ENCODE assay signal across 1 cellular context in the genomic region with DNA sequence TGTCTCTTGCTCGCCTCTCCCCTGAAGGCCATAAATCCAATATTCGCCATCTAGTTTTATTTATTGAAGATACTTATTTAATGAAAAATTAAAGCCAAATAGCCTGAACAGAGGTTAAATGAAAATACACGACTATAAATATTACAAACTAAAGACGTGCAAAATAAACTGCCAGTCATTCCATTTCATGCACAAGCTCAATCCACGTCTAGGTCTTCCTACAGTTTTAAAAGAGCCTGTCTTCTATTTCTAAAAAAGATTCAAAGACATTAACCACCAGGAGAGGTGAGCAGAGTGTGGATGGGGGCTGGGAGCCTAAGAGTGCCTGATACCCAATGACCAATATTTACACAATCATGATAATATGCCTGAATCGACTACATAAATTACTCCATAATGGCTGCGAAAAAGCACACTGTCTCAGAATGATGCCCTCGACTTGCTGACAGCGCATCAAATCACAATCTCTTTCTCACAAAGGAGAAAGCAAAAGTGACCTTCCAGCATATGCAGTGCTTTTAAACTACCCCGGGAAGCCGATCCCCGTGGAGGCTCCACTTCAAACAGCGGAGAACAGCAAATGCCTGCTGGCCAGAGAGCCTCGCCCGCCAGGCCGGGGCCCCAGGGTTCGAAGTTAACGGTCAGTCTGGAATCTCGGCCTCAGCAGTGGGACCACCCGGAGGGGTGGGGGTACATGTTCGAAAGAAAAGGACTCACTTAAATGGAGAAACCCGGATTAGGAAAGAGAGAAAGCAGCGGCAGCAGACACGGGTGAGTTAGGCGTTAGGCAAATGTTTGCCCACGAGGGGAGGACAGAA.
TF ChIP-seq lines count a peak whose summit lies in the region.

No MANE protein-coding gene starts in this region.

TF ChIP-seq in HEK293, 187 proteins besides CTCF, POLR2A, EP300 and RAD21 (continued from another document and continues in another):
- no peak for TF ChIP-seq ZBTB6 (tag by site-specific recombination; IDR thresholded peaks at IDR 0.05)
- no peak for TF ChIP-seq ZNF223 (tag by site-specific recombination; IDR thresholded peaks at IDR 0.05)
- peak; percentile 76 for TF ChIP-seq ZIC2 (tag by site-specific recombination; IDR thresholded peaks at IDR 0.05)
- TF ChIP-seq GLIS2 (tag by site-specific recombination; IDR thresholded peaks at IDR 0.05): no peak
- TF ChIP-seq FEZF1 (tag by site-specific recombination; IDR thresholded peaks at IDR 0.05): 0 out of 2 replicates have a peak, but pooled peaks have one; percentile 11
- no peak for TF ChIP-seq ZNF555 (tag by site-specific recombination; conservative IDR thresholded peaks at IDR 0.05)
- TF ChIP-seq ZBTB17 (tag by site-specific recombination; IDR thresholded peaks at IDR 0.05): peak; percentile 89
- TF ChIP-seq, protein P1, sequence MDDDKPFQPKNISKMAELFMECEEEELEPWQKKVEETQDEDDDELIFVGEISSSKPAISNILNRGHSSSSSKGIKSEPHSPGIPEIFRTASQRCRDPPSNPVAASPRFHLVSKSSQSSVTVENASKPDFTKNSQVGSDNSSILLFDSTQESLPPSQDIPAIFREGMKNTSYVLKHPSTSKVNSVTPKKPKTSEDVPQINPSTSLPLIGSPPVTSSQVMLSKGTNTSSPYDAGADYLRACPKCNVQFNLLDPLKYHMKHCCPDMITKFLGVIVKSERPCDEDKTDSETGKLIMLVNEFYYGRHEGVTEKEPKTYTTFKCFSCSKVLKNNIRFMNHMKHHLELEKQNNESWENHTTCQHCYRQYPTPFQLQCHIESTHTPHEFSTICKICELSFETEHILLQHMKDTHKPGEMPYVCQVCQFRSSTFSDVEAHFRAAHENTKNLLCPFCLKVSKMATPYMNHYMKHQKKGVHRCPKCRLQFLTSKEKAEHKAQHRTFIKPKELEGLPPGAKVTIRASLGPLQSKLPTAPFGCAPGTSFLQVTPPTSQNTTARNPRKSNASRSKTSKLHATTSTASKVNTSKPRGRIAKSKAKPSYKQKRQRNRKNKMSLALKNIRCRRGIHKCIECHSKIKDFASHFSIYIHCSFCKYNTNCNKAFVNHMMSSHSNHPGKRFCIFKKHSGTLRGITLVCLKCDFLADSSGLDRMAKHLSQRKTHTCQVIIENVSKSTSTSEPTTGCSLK (tag by site-specific recombination; IDR thresholded peaks at IDR 0.05): no peak
- no peak for TF ChIP-seq ZBTB48 (tag by site-specific recombination; IDR thresholded peaks at IDR 0.05)
- TF ChIP-seq ZNF777 (tag by site-specific recombination; IDR thresholded peaks at IDR 0.05; ENCODE audit: borderline replicate concordance): no peak
- TF ChIP-seq ZNF529 (tag by site-specific recombination; IDR thresholded peaks at IDR 0.05; ENCODE audit: insufficient replicate concordance): no peak
- TF ChIP-seq ZNF488 (tag by site-specific recombination; IDR thresholded peaks at IDR 0.05): no peak
- no peak for TF ChIP-seq GLIS1 (tag by site-specific recombination; IDR thresholded peaks at IDR 0.05)
- no peak for TF ChIP-seq ZNF585B (tag by site-specific recombination; IDR thresholded peaks at IDR 0.05)
- TF ChIP-seq, protein P2, sequence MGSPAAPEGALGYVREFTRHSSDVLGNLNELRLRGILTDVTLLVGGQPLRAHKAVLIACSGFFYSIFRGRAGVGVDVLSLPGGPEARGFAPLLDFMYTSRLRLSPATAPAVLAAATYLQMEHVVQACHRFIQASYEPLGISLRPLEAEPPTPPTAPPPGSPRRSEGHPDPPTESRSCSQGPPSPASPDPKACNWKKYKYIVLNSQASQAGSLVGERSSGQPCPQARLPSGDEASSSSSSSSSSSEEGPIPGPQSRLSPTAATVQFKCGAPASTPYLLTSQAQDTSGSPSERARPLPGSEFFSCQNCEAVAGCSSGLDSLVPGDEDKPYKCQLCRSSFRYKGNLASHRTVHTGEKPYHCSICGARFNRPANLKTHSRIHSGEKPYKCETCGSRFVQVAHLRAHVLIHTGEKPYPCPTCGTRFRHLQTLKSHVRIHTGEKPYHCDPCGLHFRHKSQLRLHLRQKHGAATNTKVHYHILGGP (tag by site-specific recombination; IDR thresholded peaks at IDR 0.05): no peak
- no peak for TF ChIP-seq ZNF670 (tag by site-specific recombination; IDR thresholded peaks at IDR 0.05; ENCODE audit: low read depth)
- peak; percentile 35 for TF ChIP-seq ZNF335 (tag by site-specific recombination; conservative IDR thresholded peaks at IDR 0.05)
- no peak for TF ChIP-seq ZNF600 (tag by site-specific recombination; IDR thresholded peaks at IDR 0.05)
- TF ChIP-seq ZNF571 (tag by site-specific recombination; IDR thresholded peaks at IDR 0.05): no peak
- TF ChIP-seq, protein P3, sequence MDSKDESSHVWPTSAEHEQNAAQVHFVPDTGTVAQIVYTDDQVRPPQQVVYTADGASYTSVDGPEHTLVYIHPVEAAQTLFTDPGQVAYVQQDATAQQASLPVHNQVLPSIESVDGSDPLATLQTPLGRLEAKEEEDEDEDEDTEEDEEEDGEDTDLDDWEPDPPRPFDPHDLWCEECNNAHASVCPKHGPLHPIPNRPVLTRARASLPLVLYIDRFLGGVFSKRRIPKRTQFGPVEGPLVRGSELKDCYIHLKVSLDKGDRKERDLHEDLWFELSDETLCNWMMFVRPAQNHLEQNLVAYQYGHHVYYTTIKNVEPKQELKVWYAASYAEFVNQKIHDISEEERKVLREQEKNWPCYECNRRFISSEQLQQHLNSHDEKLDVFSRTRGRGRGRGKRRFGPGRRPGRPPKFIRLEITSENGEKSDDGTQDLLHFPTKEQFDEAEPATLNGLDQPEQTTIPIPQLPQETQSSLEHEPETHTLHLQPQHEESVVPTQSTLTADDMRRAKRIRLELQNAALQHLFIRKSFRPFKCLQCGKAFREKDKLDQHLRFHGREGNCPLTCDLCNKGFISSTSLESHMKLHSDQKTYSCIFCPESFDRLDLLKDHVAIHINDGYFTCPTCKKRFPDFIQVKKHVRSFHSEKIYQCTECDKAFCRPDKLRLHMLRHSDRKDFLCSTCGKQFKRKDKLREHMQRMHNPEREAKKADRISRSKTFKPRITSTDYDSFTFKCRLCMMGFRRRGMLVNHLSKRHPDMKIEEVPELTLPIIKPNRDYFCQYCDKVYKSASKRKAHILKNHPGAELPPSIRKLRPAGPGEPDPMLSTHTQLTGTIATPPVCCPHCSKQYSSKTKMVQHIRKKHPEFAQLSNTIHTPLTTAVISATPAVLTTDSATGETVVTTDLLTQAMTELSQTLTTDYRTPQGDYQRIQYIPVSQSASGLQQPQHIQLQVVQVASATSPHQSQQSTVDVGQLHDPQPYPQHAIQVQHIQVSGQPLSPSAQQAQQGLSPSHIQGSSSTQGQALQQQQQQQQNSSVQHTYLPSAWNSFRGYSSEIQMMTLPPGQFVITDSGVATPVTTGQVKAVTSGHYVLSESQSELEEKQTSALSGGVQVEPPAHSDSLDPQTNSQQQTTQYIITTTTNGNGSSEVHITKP (tag by site-specific recombination; IDR thresholded peaks at IDR 0.05): no peak
- TF ChIP-seq, protein P4, sequence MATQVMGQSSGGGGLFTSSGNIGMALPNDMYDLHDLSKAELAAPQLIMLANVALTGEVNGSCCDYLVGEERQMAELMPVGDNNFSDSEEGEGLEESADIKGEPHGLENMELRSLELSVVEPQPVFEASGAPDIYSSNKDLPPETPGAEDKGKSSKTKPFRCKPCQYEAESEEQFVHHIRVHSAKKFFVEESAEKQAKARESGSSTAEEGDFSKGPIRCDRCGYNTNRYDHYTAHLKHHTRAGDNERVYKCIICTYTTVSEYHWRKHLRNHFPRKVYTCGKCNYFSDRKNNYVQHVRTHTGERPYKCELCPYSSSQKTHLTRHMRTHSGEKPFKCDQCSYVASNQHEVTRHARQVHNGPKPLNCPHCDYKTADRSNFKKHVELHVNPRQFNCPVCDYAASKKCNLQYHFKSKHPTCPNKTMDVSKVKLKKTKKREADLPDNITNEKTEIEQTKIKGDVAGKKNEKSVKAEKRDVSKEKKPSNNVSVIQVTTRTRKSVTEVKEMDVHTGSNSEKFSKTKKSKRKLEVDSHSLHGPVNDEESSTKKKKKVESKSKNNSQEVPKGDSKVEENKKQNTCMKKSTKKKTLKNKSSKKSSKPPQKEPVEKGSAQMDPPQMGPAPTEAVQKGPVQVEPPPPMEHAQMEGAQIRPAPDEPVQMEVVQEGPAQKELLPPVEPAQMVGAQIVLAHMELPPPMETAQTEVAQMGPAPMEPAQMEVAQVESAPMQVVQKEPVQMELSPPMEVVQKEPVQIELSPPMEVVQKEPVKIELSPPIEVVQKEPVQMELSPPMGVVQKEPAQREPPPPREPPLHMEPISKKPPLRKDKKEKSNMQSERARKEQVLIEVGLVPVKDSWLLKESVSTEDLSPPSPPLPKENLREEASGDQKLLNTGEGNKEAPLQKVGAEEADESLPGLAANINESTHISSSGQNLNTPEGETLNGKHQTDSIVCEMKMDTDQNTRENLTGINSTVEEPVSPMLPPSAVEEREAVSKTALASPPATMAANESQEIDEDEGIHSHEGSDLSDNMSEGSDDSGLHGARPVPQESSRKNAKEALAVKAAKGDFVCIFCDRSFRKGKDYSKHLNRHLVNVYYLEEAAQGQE (tag by site-specific recombination; IDR thresholded peaks at IDR 0.05): no peak
- TF ChIP-seq ZBTB11 (tag by site-specific recombination; conservative IDR thresholded peaks at IDR 0.05; ENCODE audit: low read depth): no peak
- no peak for TF ChIP-seq ZNF274 (IDR thresholded peaks at IDR 0.05; ENCODE audit: low read length)
- TF ChIP-seq ZNF274 (tag by site-specific recombination; IDR thresholded peaks at IDR 0.05; ENCODE audit: borderline replicate concordance): no peak
- TF ChIP-seq ZNF2 (tag by site-specific recombination; IDR thresholded peaks at IDR 0.05): no peak
- TF ChIP-seq GFI1B (tag by site-specific recombination; IDR thresholded peaks at IDR 0.05): no peak
- TF ChIP-seq, protein P5, sequence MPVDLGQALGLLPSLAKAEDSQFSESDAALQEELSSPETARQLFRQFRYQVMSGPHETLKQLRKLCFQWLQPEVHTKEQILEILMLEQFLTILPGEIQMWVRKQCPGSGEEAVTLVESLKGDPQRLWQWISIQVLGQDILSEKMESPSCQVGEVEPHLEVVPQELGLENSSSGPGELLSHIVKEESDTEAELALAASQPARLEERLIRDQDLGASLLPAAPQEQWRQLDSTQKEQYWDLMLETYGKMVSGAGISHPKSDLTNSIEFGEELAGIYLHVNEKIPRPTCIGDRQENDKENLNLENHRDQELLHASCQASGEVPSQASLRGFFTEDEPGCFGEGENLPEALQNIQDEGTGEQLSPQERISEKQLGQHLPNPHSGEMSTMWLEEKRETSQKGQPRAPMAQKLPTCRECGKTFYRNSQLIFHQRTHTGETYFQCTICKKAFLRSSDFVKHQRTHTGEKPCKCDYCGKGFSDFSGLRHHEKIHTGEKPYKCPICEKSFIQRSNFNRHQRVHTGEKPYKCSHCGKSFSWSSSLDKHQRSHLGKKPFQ (tag by site-specific recombination; IDR thresholded peaks at IDR 0.05): no peak
- no peak for TF ChIP-seq ZNF626 (tag by site-specific recombination; IDR thresholded peaks at IDR 0.05)
- TF ChIP-seq ZNF214 (tag by site-specific recombination; IDR thresholded peaks at IDR 0.05; ENCODE audit: borderline replicate concordance): no peak
- TF ChIP-seq ZBTB26 (tag by site-specific recombination; optimal IDR thresholded peaks at IDR 0.05): no peak
- TF ChIP-seq YY2 (tag by site-specific recombination; IDR thresholded peaks at IDR 0.05): no peak
- peak; percentile 63 for TF ChIP-seq PRDM1 (tag by site-specific recombination; IDR thresholded peaks at IDR 0.05)
- 0 out of 2 replicates have a peak, but pooled peaks have one; percentile 75 for TF ChIP-seq ZBTB20 (tag by site-specific recombination; IDR thresholded peaks at IDR 0.05)
- TF ChIP-seq ZNF174 (tag by site-specific recombination; IDR thresholded peaks at IDR 0.05): no peak
- no peak for TF ChIP-seq ZNF16 (tag by site-specific recombination; IDR thresholded peaks at IDR 0.05; ENCODE audit: low read depth)
- no peak for TF ChIP-seq ZNF548 (tag by site-specific recombination; IDR thresholded peaks at IDR 0.05)
- no peak for TF ChIP-seq ZNF292 (tag by site-specific recombination; IDR thresholded peaks at IDR 0.05; ENCODE audit: borderline replicate concordance, low read depth)
